Comparison of ENCODE assay signal across 1 cellular context in genomic region chr12:109817627-109818231, GRCh38.
TF ChIP-seq lines count a peak whose summit lies in the region.

No MANE protein-coding gene starts in this region.

TF ChIP-seq in HepG2, 621 proteins besides CTCF, POLR2A, EP300 and RAD21 (continued from another document):
- no peak for TF ChIP-seq POGZ (CRISPR knock-in tag; IDR thresholded peaks at IDR 0.05)
- no peak for TF ChIP-seq GPBP1L1 (CRISPR knock-in tag; IDR thresholded peaks at IDR 0.05)
